Comparison of ENCODE assay signal across 19 cellular contexts in genomic region chr10:133403359-133403758, GRCh38. TPM values are rescaled to one million over a fixed set of nuclear protein-coding genes. Genes with fewer than 3 reads are reported as not detected.
DNase-seq lines count a peak whose midpoint lies in the region; ATAC-seq and TF ChIP-seq lines count a peak whose summit lies in the region.
"Had no signal": no experiment of that assay in that cellular context is flagged by ENCODE, and none has a peak within 500 bp of the region (broad histone marks: within the 10 kb centered on the region; RNA-seq: fewer than 3 reads in every experiment).

No MANE protein-coding gene starts in this region.

- H2BK12ac ChIP-seq in mesenchymal stem cell (ENCODE audit: low read length in 2 of 2), result no peak overlapping the region

- no peaks in the 10 kb centered on the region for H3K27me3 Mint-ChIP-seq in WTC11 (ENCODE audit: low read depth)
- no peaks in the 10 kb centered on the region for H3K27me3 Mint-ChIP-seq in type B pancreatic cell

- no peak overlapping the region for H3K4ac ChIP-seq in mesenchymal stem cell (ENCODE audit: low read depth in 1 of 2, low read length in 2 of 2)

- no peak overlapping the region for H2AFZ ChIP-seq in mesenchymal stem cell (ENCODE audit: low read depth, low read length)

- no peak overlapping the region for H3K23ac ChIP-seq in mesenchymal stem cell (ENCODE audit: low read length in 2 of 2)

- peaks cover 53 to 83% of the 10 kb centered on the region in 2 experiments for H3K36me3 ChIP-seq in mesenchymal stem cell (ENCODE audit: control insufficient read depth in 1 of 2, insufficient read depth in 2 of 2, low read depth in 1 of 2, low read length in 2 of 2)
- H3K36me3 ChIP-seq in tibial artery, result peaks cover 42 to 89% (median 69%) of the 10 kb centered on the region in 3 donors

- H3K4me3 ChIP-seq in mesenchymal stem cell (ENCODE audit: insufficient read depth in 1 of 2, low read depth in 1 of 2, low read length in 2 of 2), result no peak overlapping the region
- H3K4me3 ChIP-seq in tibial artery, result no peak overlapping the region

- intact Hi-C loops in cardiac septum (cut with DNase I) (no loop called here), Right ventricle myocardium superior (cut with DNase I) (no loop called here), tibial artery (cut with DNase I; ENCODE audit: low total_unique reads) (no loop called here)

- H2AK5ac ChIP-seq in mesenchymal stem cell (ENCODE audit: low read length, severe bottlenecking), result no peak overlapping the region

- no peak overlapping the region for H3K18ac ChIP-seq in mesenchymal stem cell (ENCODE audit: low read depth in 1 of 2, low read length in 2 of 2)

- H3K27me3 ChIP-seq in mesenchymal stem cell (ENCODE audit: control insufficient read depth in 1 of 2, insufficient read depth in 1 of 2, low read length in 2 of 2), result no peaks in the 10 kb centered on the region
- H3K27me3 ChIP-seq in tibial artery, result no peaks in the 10 kb centered on the region

- H3K79me1 ChIP-seq in mesenchymal stem cell (replicated peaks; ENCODE audit: low read length, poor library complexity, severe bottlenecking), result peaks cover 37% of the 10 kb centered on the region

- POLR2A ChIA-PET in WTC11 (lab: Charles Lee), result no interaction called here

- H3K27ac ChIP-seq in mesenchymal stem cell (ENCODE audit: low read length, poor library complexity, severe bottlenecking) (no peak overlapping the region), tibial artery (no peak overlapping the region)
- H3K27ac ChIP-seq: C4-2B, HL-60 had no signal

- H2BK15ac ChIP-seq in mesenchymal stem cell (ENCODE audit: low read depth, poor library complexity, severe bottlenecking), result peak overlapping the region; percentile 26

- H3K4me1 ChIP-seq in mesenchymal stem cell (ENCODE audit: control insufficient read depth, insufficient read depth, low read depth, low read length) (peaks cover 14% of the 10 kb centered on the region), tibial artery (no peaks in the 10 kb centered on the region)

- H3K4me1 Mint-ChIP-seq in WTC11 (no peaks in the 10 kb centered on the region), type B pancreatic cell (ENCODE audit: unreplicated experiment) (peaks cover 5% of the 10 kb centered on the region)

- H3K36me3 Mint-ChIP-seq in WTC11 (peaks cover 74% of the 10 kb centered on the region), type B pancreatic cell (peaks cover 49% of the 10 kb centered on the region)

- H3K9me3 ChIP-seq in mesenchymal stem cell (ENCODE audit: control insufficient read depth, low read length), result no peaks in the 10 kb centered on the region
- H3K9me3 ChIP-seq in tibial artery, result no peaks in the 10 kb centered on the region

- no peak overlapping the region for H4K8ac ChIP-seq in mesenchymal stem cell (ENCODE audit: low read length)

- no peak overlapping the region for H4K91ac ChIP-seq in mesenchymal stem cell (ENCODE audit: low read length)

- H3K14ac ChIP-seq in mesenchymal stem cell (ENCODE audit: low read length in 2 of 2), result no peak overlapping the region

- TF ChIP-seq CTCF in WTC11 (IDR thresholded peaks at IDR 0.05), result no peak
- no peak for TF ChIP-seq CTCF in type B pancreatic cell (conservative IDR thresholded peaks at IDR 0.05)
- TF ChIP-seq CTCF in tibial artery (IDR thresholded peaks at IDR 0.05), result no peak

- no peak overlapping the region for H3K4me2 ChIP-seq in mesenchymal stem cell (ENCODE audit: low read length, poor library complexity, severe bottlenecking)

- no peak for ATAC-seq in Right ventricle myocardium superior (ENCODE audit: poor library complexity)
- ATAC-seq in WTC11, result no peak
- ATAC-seq in HG02798 (IDR thresholded peaks at IDR 0.05; ENCODE audit: poor library complexity, unreplicated experiment), result no peak

- CTCF ChIA-PET in WTC11 (lab: Charles Lee), result no interaction called here

- H3K9ac ChIP-seq in mesenchymal stem cell (ENCODE audit: low read length), result no peak overlapping the region

- H3K4me3 Mint-ChIP-seq in WTC11 (no peak overlapping the region), type B pancreatic cell (no peak overlapping the region)
- H3K4me3 Mint-ChIP-seq: HFFc6 had no signal

- H2BK120ac ChIP-seq in mesenchymal stem cell (ENCODE audit: low read depth, low read length), result no peak overlapping the region

- WGBS in mesenchymal stem cell, result 80% methylated on average over 16 of the region's 16 CpGs

- H3K9me3 Mint-ChIP-seq in WTC11 (no peaks in the 10 kb centered on the region), type B pancreatic cell (no peaks in the 10 kb centered on the region)
- H3K9me3 Mint-ChIP-seq: HFFc6 had no signal

- DNase-seq in cardiac septum (ENCODE audit: low spot score), result peak; percentile 15
- DNase-seq in Right ventricle myocardium superior, result no peak
- DNase-seq in WTC11 (ENCODE audit: low spot score), result no peak
- no peak for DNase-seq in mesenchymal stem cell
- DNase-seq in type B pancreatic cell (ENCODE audit: extremely low spot score, unreplicated experiment), result peak; percentile 39
- DNase-seq in tibial artery, result no peak
- DNase-seq in NCI-H146 treated with DMSO at 0.1 percent for 48 hours (lab: John Stamatoyannopoulos, UW; ENCODE audit: unreplicated experiment), result no peak
- DNase-seq: DMS 273 treated with DMSO at 0.1 percent for 48 hours, GDM1, GOT3, HFFc6, NCI-H1105, NCI-H1694 treated with DMSO at 0.1 percent for 48 hours, NCI-H2107, NCI-H345, NCI-H526 had no signal

- no peak overlapping the region for H2BK5ac ChIP-seq in mesenchymal stem cell (ENCODE audit: low read depth, low read length, poor library complexity, severe bottlenecking)

- H3K27ac Mint-ChIP-seq in WTC11 (peak overlapping the region; percentile 82), type B pancreatic cell (no peak overlapping the region)
- H3K27ac Mint-ChIP-seq: HFFc6 had no signal

TF ChIP-seq in WTC11, 78 proteins besides CTCF, POLR2A, EP300 and RAD21 (continues in another document):
- TF ChIP-seq ZNF423 (CRISPR knock-in tag; IDR thresholded peaks at IDR 0.05) (no peak), GRHL2 (CRISPR knock-in tag; IDR thresholded peaks at IDR 0.05; ENCODE audit: insufficient replicate concordance, severe bottlenecking) (no peak), TEAD4 (CRISPR knock-in tag; IDR thresholded peaks at IDR 0.05) (no peak), PREB (CRISPR knock-in tag; IDR thresholded peaks at IDR 0.05; ENCODE audit: borderline replicate concordance) (no peak), CBFB (CRISPR knock-in tag; IDR thresholded peaks at IDR 0.05; ENCODE audit: low read depth) (no peak)

RNA-seq across cellular contexts. Expression of gene MTG1, which starts 9.4 kb away (rescaled TPM):
- total RNA-seq in cardiac septum (21.6 TPM), Right ventricle myocardium superior (14.7 TPM), WTC11 (2021) (51.8 to 63.0 TPM (median 53.0 TPM) in 3 replicates), type B pancreatic cell (ENCODE audit: low replicate concordance) (79.1 and 89.6 TPM in 2 replicates)
- polyA plus RNA-seq in mesenchymal stem cell (2013, experiment 1 of 2), result 26.2 TPM
- polyA plus RNA-seq in mesenchymal stem cell (2013, experiment 2 of 2), result 26.0 TPM

RNA-seq across cellular contexts. Expression of gene SPRN, which starts 21.1 kb away (rescaled TPM):
- not detected for total RNA-seq in cardiac septum
- total RNA-seq in Right ventricle myocardium superior, result not detected
- 0.27 to 0.59 TPM (median 0.32 TPM) in 3 replicates for total RNA-seq in WTC11 (2021)
- polyA plus RNA-seq in mesenchymal stem cell (2013, experiment 1 of 2), result 0.17 TPM
- 0.19 TPM for polyA plus RNA-seq in mesenchymal stem cell (2013, experiment 2 of 2)
- total RNA-seq in type B pancreatic cell (ENCODE audit: low replicate concordance), result 0.21 and 0.56 TPM in 2 replicates

RNA-seq across cellular contexts. Expression of gene PAOX, which starts 24.3 kb away (rescaled TPM):
- total RNA-seq in cardiac septum (2.9 TPM), Right ventricle myocardium superior (3.4 TPM), WTC11 (2021) (3.6 to 5.6 TPM (median 5.2 TPM) in 3 replicates), type B pancreatic cell (ENCODE audit: low replicate concordance) (6.9 and 8.2 TPM in 2 replicates)
- polyA plus RNA-seq in mesenchymal stem cell (2013, experiment 1 of 2), result 4.3 TPM
- polyA plus RNA-seq in mesenchymal stem cell (2013, experiment 2 of 2), result 4.0 TPM

RNA-seq across cellular contexts. Expression of gene ECHS1, which starts 30.2 kb away (rescaled TPM):
- total RNA-seq in cardiac septum (152 TPM), Right ventricle myocardium superior (239 TPM), WTC11 (2021) (84.1 to 91.8 TPM (median 88.8 TPM) in 3 replicates), type B pancreatic cell (ENCODE audit: low replicate concordance) (106 and 127 TPM in 2 replicates)
- 78.5 TPM for polyA plus RNA-seq in mesenchymal stem cell (2013, experiment 1 of 2)
- 77.3 TPM for polyA plus RNA-seq in mesenchymal stem cell (2013, experiment 2 of 2)

RNA-seq across cellular contexts. Expression of gene FUOM, which starts 45.5 kb away (rescaled TPM):
- total RNA-seq in cardiac septum (6.1 TPM), Right ventricle myocardium superior (7.4 TPM), WTC11 (2021) (31.3 to 40.5 TPM (median 33.8 TPM) in 3 replicates), type B pancreatic cell (ENCODE audit: low replicate concordance) (20.4 and 21.7 TPM in 2 replicates)
- polyA plus RNA-seq in mesenchymal stem cell (2013, experiment 1 of 2), result 38.2 TPM
- 37.0 TPM for polyA plus RNA-seq in mesenchymal stem cell (2013, experiment 2 of 2)

Comparison
In these comparisons a context has a peak if more than half of its experiments do, and no peak if none do; other contexts are left out.
1. DNase-seq: peak in cardiac septum (single experiment) and type B pancreatic cell (single experiment); none in Right ventricle myocardium superior (single experiment), WTC11 (single experiment), mesenchymal stem cell (single experiment), tibial artery (0 of 2) and NCI-H146 treated with DMSO at 0.1 percent for 48 hours (single experiment).